Comparison of ENCODE assay signal across 11 cellular contexts in genomic region chr19:10820173-10820572, GRCh38. TPM values are rescaled to one million over a fixed set of nuclear protein-coding genes. Genes with fewer than 3 reads are reported as not detected.
DNase-seq lines count a peak whose midpoint lies in the region; ATAC-seq and TF ChIP-seq lines count a peak whose summit lies in the region.
"Had no signal": no experiment of that assay in that cellular context is flagged by ENCODE, and none has a peak within 500 bp of the region (broad histone marks: within the 10 kb centered on the region; RNA-seq: fewer than 3 reads in every experiment).

No MANE protein-coding gene starts in this region.

- CTCF ChIA-PET in SK-N-SH (lab: Yijun Ruan, JAX) = interaction anchor here (0.6 to 3.4 kb wide), 10 partner anchors 8 to 405 kb away, joined by 3 to 24 read pairs (median 6); partner anchors contain the start of genes DNM2 and TMED1

- H3K9me2 ChIP-seq in SK-N-SH = no peaks in the 10 kb centered on the region

- H3K79me2 ChIP-seq in SK-N-SH (ENCODE audit: insufficient read depth) = peaks cover 22% of the 10 kb centered on the region
- H3K79me2 ChIP-seq in trophoblast cell (ENCODE audit: control insufficient read depth, insufficient read depth, low read length, poor library complexity) = no peaks in the 10 kb centered on the region

- H3K36me3 Mint-ChIP-seq in effector memory CD8-positive, alpha-beta T cell (ENCODE audit: insufficient read depth) = peaks cover 51% of the 10 kb centered on the region

- H3K36me3 ChIP-seq in SK-N-SH (replicated peaks in 1 of 2; ENCODE audit: control insufficient read depth in 1 of 2, insufficient read depth in 2 of 2, low read length in 1 of 2) (peaks cover 10 to 17% of the 10 kb centered on the region in 2 experiments), trophoblast cell (ENCODE audit: control insufficient read depth in 1 of 2, insufficient read depth in 2 of 2, low read length in 2 of 2) (peaks cover 70 to 76% of the 10 kb centered on the region in 2 experiments)

- H3K4me3 Mint-ChIP-seq in effector memory CD8-positive, alpha-beta T cell = peak overlapping the region in 1 of 2 donors; percentile 20

- H3K4me1 ChIP-seq in SK-N-SH (ENCODE audit: control insufficient read depth in 1 of 2, insufficient read depth in 2 of 2, low read depth in 1 of 2, low read length in 1 of 2) = peaks cover 28 to 53% of the 10 kb centered on the region in 2 experiments; a peak in 3 of 4 replicates
- peaks cover 0 to 2% of the 10 kb centered on the region in 2 experiments for H3K4me1 ChIP-seq in trophoblast cell (ENCODE audit: control insufficient read depth in 1 of 2, insufficient read depth in 2 of 2, low read length in 2 of 2)
- H3K4me1 ChIP-seq: SJCRH30 had no signal

- H3K27me3 Mint-ChIP-seq in effector memory CD8-positive, alpha-beta T cell = no peaks in the 10 kb centered on the region

- no peaks in the 10 kb centered on the region for H3F3A ChIP-seq in SK-N-SH (replicated peaks; ENCODE audit: insufficient read depth)

- no peak overlapping the region for H2BK5ac ChIP-seq in trophoblast cell (ENCODE audit: low read depth, low read length, poor library complexity)

- DNase-seq in SK-N-SH (peak; percentile 58), NCI-H69 (lab: John Stamatoyannopoulos, UW) (peak; percentile 19), trophoblast cell (peak; percentile 79 to 85), putamen (ENCODE audit: low spot score) (no peak), NCI-H2227 (lab: John Stamatoyannopoulos, UW; ENCODE audit: unreplicated experiment) (no peak), NCI-H2196 (lab: John Stamatoyannopoulos, UW; ENCODE audit: unreplicated experiment) (no peak)
- no peak for DNase-seq in effector memory CD8-positive, alpha-beta T cell
- DNase-seq: MV-4-11, SJCRH30 had no signal

- no peak overlapping the region for H3K4me2 ChIP-seq in SK-N-SH
- no peak overlapping the region for H3K4me2 ChIP-seq in trophoblast cell (ENCODE audit: low read length)

- H3K9ac ChIP-seq in SK-N-SH (no peak overlapping the region), trophoblast cell (ENCODE audit: low read length) (no peak overlapping the region)

- no peak for ATAC-seq in SK-N-SH treated with all-trans-retinoic acid at 6 μM for 48 hours
- no peak for ATAC-seq in effector memory CD8-positive, alpha-beta T cell (replicated peaks)

- H2AFZ ChIP-seq in SK-N-SH (ENCODE audit: low read depth) = no peak overlapping the region
- H2AFZ ChIP-seq in trophoblast cell (ENCODE audit: insufficient read depth, low read length, poor library complexity) = no peak overlapping the region

- H3K4me1 Mint-ChIP-seq in effector memory CD8-positive, alpha-beta T cell (ENCODE audit: low read depth in 2 of 2) = peaks cover 9 to 18% of the 10 kb centered on the region in 2 donors

- H3K79me1 ChIP-seq in trophoblast cell (ENCODE audit: low read length) = no peaks in the 10 kb centered on the region

- H4K8ac ChIP-seq in trophoblast cell (ENCODE audit: low read depth, low read length) = no peak overlapping the region

- no peak overlapping the region for H3K4ac ChIP-seq in trophoblast cell (ENCODE audit: low read depth, low read length)

- no peak overlapping the region for H4K12ac ChIP-seq in trophoblast cell (ENCODE audit: low read depth, low read length)

- peak overlapping the region; percentile 89 to 90 for H3K27ac Mint-ChIP-seq in effector memory CD8-positive, alpha-beta T cell

- 96% methylated on average over 7 of the region's 7 CpGs for WGBS in SK-N-SH (ENCODE audit: low lambda C conversion rate)
- WGBS in trophoblast cell (ENCODE audit: extremely low coverage, insufficient coverage, insufficient read length) = no CpG with 5 or more reads among the region's 7 CpGs

- H3K14ac ChIP-seq in trophoblast cell (ENCODE audit: low read length) = no peak overlapping the region

- H3K27ac ChIP-seq in SK-N-SH (ENCODE audit: low read depth in 2 of 2, low read length in 1 of 2) = peak overlapping the region in 1 of 2 experiments; percentile 58; a peak in 2 of 4 replicates
- H3K27ac ChIP-seq in trophoblast cell (ENCODE audit: low read depth, low read length) = no peak overlapping the region
- H3K27ac ChIP-seq: SJCRH30, thoracic aorta had no signal

- H3K27me3 ChIP-seq in SK-N-SH (ENCODE audit: insufficient read depth) (no peaks in the 10 kb centered on the region), trophoblast cell (ENCODE audit: insufficient read depth, low read length) (no peaks in the 10 kb centered on the region)
- H3K27me3 ChIP-seq: SJCRH30 had no signal

- no peaks in the 10 kb centered on the region for H3K9me3 ChIP-seq in SK-N-SH
- H3K9me3 ChIP-seq in trophoblast cell (ENCODE audit: insufficient read depth, low read depth, low read length) = peaks cover 3% of the 10 kb centered on the region
- H3K9me3 ChIP-seq: SJCRH30, thoracic aorta had no signal

- H3K4me3 ChIP-seq in SK-N-SH (ENCODE audit: low read depth in 2 of 2, low read length in 1 of 2) (no peak overlapping the region), trophoblast cell (ENCODE audit: low read depth, low read length) (no peak overlapping the region)
- H3K4me3 ChIP-seq: SJCRH30, thoracic aorta had no signal

- peak; percentile 42 for TF ChIP-seq CTCF in SK-N-SH (IDR thresholded peaks at IDR 0.05)

- H2BK12ac ChIP-seq in trophoblast cell (ENCODE audit: low read length) = no peak overlapping the region

- peak; percentile 35; the same call in 1 of the 2 replicates for TF ChIP-seq RAD21 in SK-N-SH (IDR thresholded peaks at IDR 0.05; ENCODE audit: low read length)

- H3K18ac ChIP-seq in trophoblast cell (ENCODE audit: low read length) = no peak overlapping the region

- POLR2A ChIA-PET in SK-N-SH (lab: Yijun Ruan, JAX) = interaction anchor here (3.2 kb wide), 1 partner anchor 15 kb away, joined by 12 read pairs; the partner anchor contains the start of gene TMED1

- no peak for TF ChIP-seq EP300 in SK-N-SH (IDR thresholded peaks at IDR 0.05; ENCODE audit: borderline replicate concordance in 1 of 2, low read depth in 1 of 2, low read length in 1 of 2)

- H2AK5ac ChIP-seq in trophoblast cell (ENCODE audit: low read length) = no peak overlapping the region

- H4K91ac ChIP-seq in trophoblast cell (ENCODE audit: low read depth, low read length) = no peak overlapping the region

- H3K9me3 Mint-ChIP-seq in effector memory CD8-positive, alpha-beta T cell = no peaks in the 10 kb centered on the region

- H3K23ac ChIP-seq in trophoblast cell (ENCODE audit: low read length) = no peak overlapping the region

- no peak overlapping the region for H2BK120ac ChIP-seq in trophoblast cell (ENCODE audit: insufficient read depth, low read length, poor library complexity)

- H4K20me1 ChIP-seq in SK-N-SH (ENCODE audit: insufficient read depth) = no peaks in the 10 kb centered on the region

TF ChIP-seq in SK-N-SH, 30 proteins besides CTCF, POLR2A, EP300 and RAD21:
- TF ChIP-seq NRF1 (IDR thresholded peaks at IDR 0.05; ENCODE audit: low read depth, low read length) (no peak), FOXJ3 (CRISPR knock-in tag; IDR thresholded peaks at IDR 0.05) (no peak), MXI1 (IDR thresholded peaks at IDR 0.05; ENCODE audit: low read depth, low read length) (no peak), SMC3 (IDR thresholded peaks at IDR 0.05; ENCODE audit: low read depth, low read length) (peak; percentile 33), ZBTB33 (IDR thresholded peaks at IDR 0.05; ENCODE audit: borderline replicate concordance, low read depth) (no peak)

TF ChIP-seq in SK-N-SH treated with all-trans-retinoic acid at 6 μM for 48 hours, 23 proteins besides CTCF, POLR2A, EP300 and RAD21:
- TF ChIP-seq TSHZ2 (CRISPR knock-in tag; IDR thresholded peaks at IDR 0.05) = no peak

RNA-seq across cellular contexts. Expression of gene TMED1, which starts 15.8 kb away (rescaled TPM):
- polyA plus RNA-seq in SK-N-SH (2012; rRNA removed) = 77.7 and 92.4 TPM in 2 replicates
- 48.7 and 73.5 TPM in 2 replicates for polyA plus RNA-seq in SK-N-SH (2012; cell fraction: cytosol; rRNA removed)
- 41.0 and 42.2 TPM in 2 replicates for polyA plus RNA-seq in SK-N-SH (2012; cell fraction: nucleus; rRNA removed)
- 19.6 and 20.0 TPM in 2 replicates for polyA plus RNA-seq in trophoblast cell (2013)

RNA-seq across cellular contexts. Expression of gene C19orf38, which starts 28.0 kb away (rescaled TPM):
- 0.05 and 0.15 TPM in 2 replicates for polyA plus RNA-seq in SK-N-SH (2012; rRNA removed)
- polyA plus RNA-seq in SK-N-SH (2012; cell fraction: cytosol; rRNA removed) = 0.06 and 0.07 TPM in 2 replicates
- 0.13 and 0.35 TPM in 2 replicates for polyA plus RNA-seq in SK-N-SH (2012; cell fraction: nucleus; rRNA removed)
- polyA plus RNA-seq in trophoblast cell (2013) = 0.38 and 0.44 TPM in 2 replicates

RNA-seq across cellular contexts. Expression of gene CARM1, which starts 51.2 kb away (rescaled TPM):
- 38.2 and 62.2 TPM in 2 replicates for polyA plus RNA-seq in SK-N-SH (2012; rRNA removed)
- 27.2 and 45.0 TPM in 2 replicates for polyA plus RNA-seq in SK-N-SH (2012; cell fraction: cytosol; rRNA removed)
- 80.0 and 95.2 TPM in 2 replicates for polyA plus RNA-seq in SK-N-SH (2012; cell fraction: nucleus; rRNA removed)
- 77.7 and 79.2 TPM in 2 replicates for polyA plus RNA-seq in trophoblast cell (2013)

Comparison
In these comparisons a context has a peak if more than half of its experiments do, and no peak if none do; other contexts are left out.
1. DNase-seq: peak in SK-N-SH (single experiment), NCI-H69 (single experiment) and trophoblast cell (2 of 2); none in effector memory CD8-positive, alpha-beta T cell (0 of 3), putamen (single experiment), NCI-H2227 (single experiment) and NCI-H2196 (single experiment).